In the genomic region with DNA sequence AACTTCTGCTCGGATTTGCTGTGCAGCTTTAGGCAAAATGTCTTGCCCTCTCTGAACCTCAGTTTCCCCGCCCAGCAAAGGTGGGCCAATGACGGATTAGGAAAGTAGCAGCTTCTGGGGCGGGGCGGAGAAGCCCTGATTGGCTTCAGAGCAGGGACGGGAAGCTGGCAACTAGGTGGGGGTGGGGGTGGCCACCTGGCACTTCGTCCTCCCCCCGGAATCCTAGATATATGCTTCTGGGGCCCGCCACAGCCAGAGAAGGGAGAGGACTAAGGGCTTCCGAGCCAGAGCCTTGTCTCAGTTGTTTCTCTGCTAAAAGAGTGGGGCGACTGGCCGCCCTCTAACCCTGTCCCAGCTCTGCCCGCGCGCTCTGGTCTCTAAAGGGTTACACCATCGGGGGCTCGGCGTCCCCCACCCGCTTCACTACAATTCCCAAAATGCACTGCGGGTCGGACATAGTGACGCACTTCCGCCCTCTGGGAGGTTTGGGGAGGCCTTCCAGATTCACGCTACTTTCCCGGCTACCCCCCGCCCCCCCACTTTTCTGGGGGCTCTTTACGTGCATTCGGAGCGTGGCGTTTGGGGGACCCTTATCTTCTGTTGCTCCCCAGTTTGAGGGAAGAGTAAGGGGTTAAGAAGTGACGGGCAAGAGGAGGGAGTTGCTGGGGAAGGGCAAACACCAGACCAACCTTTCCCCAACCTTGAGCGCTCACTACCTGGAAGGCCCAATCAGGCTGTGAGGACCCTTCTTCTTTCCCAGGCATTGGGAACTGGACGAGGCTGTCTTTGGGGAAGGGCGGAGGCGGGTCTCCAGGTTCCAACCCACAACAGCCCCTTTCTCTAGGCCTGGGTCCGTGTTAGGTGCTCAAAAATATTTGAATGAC, we compare ENCODE assay signal across 8 cellular contexts. TPM values are rescaled to one million over a fixed set of nuclear protein-coding genes. Genes with fewer than 3 reads are reported as not detected.
DNase-seq lines count a peak whose midpoint lies in the region; ATAC-seq and TF ChIP-seq lines count a peak whose summit lies in the region.

No MANE protein-coding gene starts in this region.

- peaks cover 19% of the 10 kb centered on the region for H3K4me1 Mint-ChIP-seq in type B pancreatic cell (ENCODE audit: unreplicated experiment)

- H3K27me3 Mint-ChIP-seq in type B pancreatic cell: no peaks in the 10 kb centered on the region

- peak; percentile 41 for TF ChIP-seq POLR2A in GM10847 (IDR thresholded peaks at IDR 0.05; ENCODE audit: extremely low read depth, insufficient read length)

- peak overlapping the region; percentile 56 to 92 (median 80) for H3K4me3 ChIP-seq in heart right ventricle

- intact Hi-C loops in heart right ventricle (cut with DNase I) (loop anchor here in 1 of 10 donors (1.0 to 10.0 kb wide), 3 partner anchors 16 to 72 kb away; partner anchors contain the start of genes MYPOP, RSPH6A and SYMPK), posterior cingulate gyrus (cut with DNase I) (loop anchor here (2.0 kb wide), 3 partner anchors 16 to 130 kb away; partner anchors contain the start of genes MYPOP and SYMPK)

- DNase-seq in NCI-H146 (lab: John Stamatoyannopoulos, UW) (peak; percentile 94), T follicular helper cell (ENCODE audit: low read depth) (peak; percentile 84), amniotic epithelial cell (ENCODE audit: low read depth) (peak; percentile 93), heart right ventricle (peak; percentile 89 to 93), posterior cingulate gyrus (peak; percentile 86 to 98 (median 90)), type B pancreatic cell (ENCODE audit: extremely low spot score, unreplicated experiment) (peak; percentile 88)

- H3K9me3 ChIP-seq in heart right ventricle: no peaks in the 10 kb centered on the region

- peak overlapping the region; percentile 99 for H3K4me3 Mint-ChIP-seq in type B pancreatic cell

- peak overlapping the region; percentile 99 for H3K27ac Mint-ChIP-seq in type B pancreatic cell

- peak overlapping the region; percentile 79 to 97 (median 92) for H3K27ac ChIP-seq in heart right ventricle

- no peaks in the 10 kb centered on the region for H3K9me3 Mint-ChIP-seq in type B pancreatic cell

- peaks cover 15 to 45% (median 37%) of the 10 kb centered on the region in 9 donors for H3K4me1 ChIP-seq in heart right ventricle

- H3K36me3 Mint-ChIP-seq in type B pancreatic cell: peaks cover 5% of the 10 kb centered on the region

- H3K36me3 ChIP-seq in heart right ventricle: peaks cover 0 to 42% (median 7%) of the 10 kb centered on the region in 9 donors

- H3K27me3 ChIP-seq in heart right ventricle: no peaks in the 10 kb centered on the region

- WGBS in heart right ventricle, 2 donors: 3 to 5% methylated on average over 35 to 36 of the region's 36 CpGs

- peak; percentile 50 for ATAC-seq in HG02763 (IDR thresholded peaks at IDR 0.05; ENCODE audit: unreplicated experiment)
- peak; percentile 88 to 98 (median 94) for ATAC-seq in heart right ventricle

- TF ChIP-seq CTCF in heart right ventricle (IDR thresholded peaks at IDR 0.05): no peak
- TF ChIP-seq CTCF in type B pancreatic cell (conservative IDR thresholded peaks at IDR 0.05): no peak

RNA-seq across cellular contexts. Expression of gene IRF2BP1, which starts 0.7 kb away (rescaled TPM):
- 10 to 100 TPM; 15.9 to 23.0 (median 20.3) TPM for total RNA-seq in heart right ventricle
- 10 to 100 TPM in 1 of 2 donors, 1 to 10 TPM in 1; 8.0 to 13.4 TPM for polyA plus RNA-seq in heart right ventricle
- 25.5 and 32.2 TPM in 2 replicates for total RNA-seq in type B pancreatic cell (ENCODE audit: low replicate concordance)

RNA-seq across cellular contexts. Expression of gene MYPOP, which starts 15.7 kb away (rescaled TPM):
- total RNA-seq in heart right ventricle: 10 to 100 TPM in 6 of 10 donors, 1 to 10 TPM in 4; 8.1 to 17.0 (median 10.3) TPM
- polyA plus RNA-seq in heart right ventricle: 1 to 10 TPM; 7.1 to 8.9 TPM
- 8.0 and 8.5 TPM in 2 replicates for total RNA-seq in type B pancreatic cell (ENCODE audit: low replicate concordance)

RNA-seq across cellular contexts. Expression of gene FOXA3, which starts 22.5 kb away (rescaled TPM):
- under 1 TPM in 1 of 10 donors, not detected in 9; 0.11 TPM for total RNA-seq in heart right ventricle
- under 1 TPM in 1 of 2 donors, not detected in 1; 0.01 TPM for polyA plus RNA-seq in heart right ventricle
- total RNA-seq in type B pancreatic cell (ENCODE audit: low replicate concordance): 3.3 and 5.0 TPM in 2 replicates

RNA-seq across cellular contexts. Expression of gene SYMPK, which starts 23.7 kb away (rescaled TPM):
- 10 to 100 TPM; 22.4 to 45.0 (median 33.0) TPM for total RNA-seq in heart right ventricle
- 10 to 100 TPM; 30.5 to 75.0 TPM for polyA plus RNA-seq in heart right ventricle
- total RNA-seq in type B pancreatic cell (ENCODE audit: low replicate concordance): 66.7 and 93.0 TPM in 2 replicates

RNA-seq across cellular contexts. Expression of gene NANOS2, which starts 27.9 kb away (rescaled TPM):
- not detected for total RNA-seq in heart right ventricle
- polyA plus RNA-seq in heart right ventricle: not detected
- total RNA-seq in type B pancreatic cell (ENCODE audit: low replicate concordance): not detected in 2 replicates

Comparison
In these comparisons a context has a peak if more than half of its experiments do, and no peak if none do; other contexts are left out.
1. Peak in every context shown above with its lines: DNase-seq, ATAC-seq, H3K4me3 ChIP-seq and H3K27ac ChIP-seq.